In genomic region chr7:23246540-23246939, GRCh38 we compare ENCODE assay signal across 8 cellular contexts. TPM values are rescaled to one million over a fixed set of nuclear protein-coding genes. Genes with fewer than 3 reads are reported as not detected.
A peak's percentile ranks its signal among the peaks of the same experiment; 100 is the strongest.
DNase-seq lines count a peak whose midpoint lies in the region; ATAC-seq and TF ChIP-seq lines count a peak whose summit lies in the region.

Gene GPNMB, plus strand, starts transcription at chr7:23246775. Its CDS starts 83 bp downstream, at chr7:23246858.

- H3K4me3 ChIP-seq in AG10803 (ENCODE audit: low read length) = peak within 1 kb of the TSS; percentile 67
- peak within 1 kb of the TSS; percentile 56 for H3K4me3 ChIP-seq in fibroblast of pulmonary artery (replicated peaks; ENCODE audit: low read depth, low read length)

- CTCF ChIA-PET in RWPE1 (lab: Yijun Ruan, JAX) = interaction anchor here (1.4 to 2.2 kb wide), 3 partner anchors 17 to 62 kb away, joined by 4 to 12 read pairs (median 7); no protein-coding TSS in a partner anchor

- H3K27ac ChIP-seq in RWPE1 = peak within 1 kb of the TSS; percentile 31

- POLR2A ChIA-PET in RWPE1 (lab: Yijun Ruan, JAX; ENCODE audit: low non-redundant PET) = no interaction called here

- peak; percentile 77 for ATAC-seq in omental fat pad (ENCODE audit: low FRiP score)
- no peak for ATAC-seq in HG02678 (IDR thresholded peaks at IDR 0.05; ENCODE audit: unreplicated experiment)

- DNase-seq in AG10803 (ENCODE audit: low read depth) (peak; percentile 98), RWPE1 (ENCODE audit: low spot score) (peak; percentile 61), fibroblast of pulmonary artery (ENCODE audit: low read depth) (peak; percentile 81), omental fat pad (ENCODE audit: low spot score) (no peak), GF-D8 (lab: John Stamatoyannopoulos, UW) (no peak), NCI-H69 (lab: John Stamatoyannopoulos, UW) (no peak)
- DNase-seq in effector CD8-positive, alpha-beta T cell (lab: John Stamatoyannopoulos, UW) = no peak

- no peak for TF ChIP-seq CTCF in AG10803 (conservative IDR thresholded peaks at IDR 0.05; ENCODE audit: low read length)
- TF ChIP-seq CTCF in RWPE1 (conservative IDR thresholded peaks at IDR 0.05; ENCODE audit: low read depth) = no peak
- no peak for TF ChIP-seq CTCF in fibroblast of pulmonary artery (IDR thresholded peaks at IDR 0.05; ENCODE audit: low read length, missing control alignments)
- no peak for TF ChIP-seq CTCF in omental fat pad (IDR thresholded peaks at IDR 0.05)

RNA-seq across cellular contexts. Expression of gene GPNMB, which starts in this region (rescaled TPM):
- total RNA-seq in omental fat pad = 100 to 1,000 TPM in 3 of 4 donors, 10 to 100 TPM in 1; 91.3 to 294 (median 143) TPM

Comparison
In these comparisons a context has a peak if more than half of its experiments do, and no peak if none do; other contexts are left out.
1. DNase-seq: peak in AG10803 (single experiment), RWPE1 (single experiment) and fibroblast of pulmonary artery (single experiment); none in omental fat pad (single experiment), effector CD8-positive, alpha-beta T cell (single experiment), GF-D8 (single experiment) and NCI-H69 (single experiment).